In the genomic region with DNA sequence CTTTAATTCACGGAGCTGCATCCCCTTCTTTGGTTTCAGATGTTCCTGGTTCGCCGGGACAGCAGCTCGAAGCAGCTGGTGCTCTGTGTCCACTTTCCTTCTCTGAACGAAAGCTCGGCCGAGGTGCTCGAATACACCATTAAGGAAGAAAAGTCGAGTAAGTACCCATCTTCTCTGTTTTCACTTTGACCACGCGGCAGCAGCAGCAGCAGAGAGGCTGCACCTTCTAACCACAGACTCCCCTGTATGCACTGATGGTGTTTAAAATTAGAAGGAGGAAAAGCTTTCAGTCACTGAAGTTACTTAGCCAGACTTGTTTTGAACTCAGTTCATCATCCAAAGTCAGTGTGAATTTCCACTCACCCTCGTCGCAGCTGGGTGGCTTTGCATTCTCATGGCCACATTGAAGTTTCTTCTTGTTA, we compare ENCODE assay signal across 9 cellular contexts.
DNase-seq lines count a peak whose midpoint lies in the region; ATAC-seq, FAIRE-seq and TF ChIP-seq lines count a peak whose summit lies in the region.
"Had no signal": no experiment of that assay in that cellular context is flagged by ENCODE, and none has a peak within 500 bp of the region (broad histone marks: within the 10 kb centered on the region; RNA-seq: fewer than 3 reads in every experiment).

No MANE protein-coding gene starts in this region.

- no peaks in the 10 kb centered on the region for H3K27me3 ChIP-seq in CD4-positive, CD25-positive, alpha-beta regulatory T cell (ENCODE audit: control insufficient read depth, insufficient read depth, low read length)
- H3K27me3 ChIP-seq in pancreas (no peaks in the 10 kb centered on the region), stomach (no peaks in the 10 kb centered on the region)

- no peaks in the 10 kb centered on the region for H3K9me3 Mint-ChIP-seq in CD4-positive, CD25-positive, alpha-beta regulatory T cell
- H3K9me3 Mint-ChIP-seq in activated CD4-positive, alpha-beta memory T cell treated with anti-CD3 and anti-CD28 coated beads, Interleukin-2, amount 10 ng/mL, durations not matched to agents 7 days and 5 days = no peaks in the 10 kb centered on the region

- H3K9me3 ChIP-seq in CD4-positive, CD25-positive, alpha-beta regulatory T cell (ENCODE audit: control insufficient read depth in 2 of 2, low read length in 2 of 2) = no peaks in the 10 kb centered on the region
- H3K9me3 ChIP-seq in pancreas = no peaks in the 10 kb centered on the region
- no peaks in the 10 kb centered on the region for H3K9me3 ChIP-seq in stomach

- no peak for TF ChIP-seq CTCF in pancreas (IDR thresholded peaks at IDR 0.05)
- TF ChIP-seq CTCF in stomach (IDR thresholded peaks at IDR 0.05) = no peak

- H3K4me1 Mint-ChIP-seq in CD4-positive, CD25-positive, alpha-beta regulatory T cell = peaks cover 6 to 40% (median 28%) of the 10 kb centered on the region in 4 donors
- peaks cover 43% of the 10 kb centered on the region for H3K4me1 Mint-ChIP-seq in activated CD4-positive, alpha-beta memory T cell treated with anti-CD3 and anti-CD28 coated beads, Interleukin-2, amount 10 ng/mL, durations not matched to agents 7 days and 5 days

- peak overlapping the region; percentile 67 for H3K4me3 ChIP-seq in CD4-positive, CD25-positive, alpha-beta regulatory T cell (ENCODE audit: low read depth, low read length)
- H3K4me3 ChIP-seq in pancreas (no peak overlapping the region), stomach (no peak overlapping the region)

- no peak for TF ChIP-seq POLR2A in stomach (IDR thresholded peaks at IDR 0.05)

- intact Hi-C loops in pancreas (cut with DNase I) (no loop called here), stomach (cut with DNase I; ENCODE audit: low total_unique reads) (no loop called here)

- peak in 2 of 3 donors; percentile 29 to 81 for DNase-seq in CD4-positive, CD25-positive, alpha-beta regulatory T cell
- DNase-seq in activated CD4-positive, alpha-beta memory T cell treated with anti-CD3 and anti-CD28 coated beads, Interleukin-2, amount 10 ng/mL, durations not matched to agents 7 days and 5 days = peak; percentile 53
- DNase-seq in NCI-H2227 treated with DMSO at 0.1 percent for 48 hours (lab: John Stamatoyannopoulos, UW) = no peak
- DNase-seq in 8988T = no peak
- DNase-seq in pancreas = no peak
- DNase-seq in stomach = no peak

- no peaks in the 10 kb centered on the region for H3K36me3 ChIP-seq in CD4-positive, CD25-positive, alpha-beta regulatory T cell (ENCODE audit: control insufficient read depth, insufficient read depth, low read length)
- H3K36me3 ChIP-seq in pancreas (no peaks in the 10 kb centered on the region), stomach (peaks cover 0 to 37% (median 23%) of the 10 kb centered on the region in 4 donors)

- TF ChIP-seq EP300 in stomach (IDR thresholded peaks at IDR 0.05) = no peak

- H3K27ac Mint-ChIP-seq in CD4-positive, CD25-positive, alpha-beta regulatory T cell = peak overlapping the region; percentile 79 to 90 (median 84)
- H3K27ac Mint-ChIP-seq in activated CD4-positive, alpha-beta memory T cell treated with anti-CD3 and anti-CD28 coated beads, Interleukin-2, amount 10 ng/mL, durations not matched to agents 7 days and 5 days = peak overlapping the region; percentile 71

- peak overlapping the region; percentile 15 for H3K27ac ChIP-seq in CD4-positive, CD25-positive, alpha-beta regulatory T cell (ENCODE audit: insufficient read depth, low read length, poor library complexity, severe bottlenecking)
- H3K27ac ChIP-seq in pancreas = no peak overlapping the region
- H3K27ac ChIP-seq in stomach = peak overlapping the region in 2 of 5 donors; percentile 12 to 36

- CTCF ChIA-PET in activated CD4-positive, alpha-beta memory T cell treated with anti-CD3 and anti-CD28 coated beads, Interleukin-2, amount 10 ng/mL, durations not matched to agents 7 days and 5 days (lab: Charles Lee) = interaction anchor here (0.6 to 3.0 kb wide), 10 partner anchors 9 to 104 kb away, joined by 3 to 17 read pairs (median 4); no protein-coding TSS in a partner anchor

- peak; percentile 76 to 81 for ATAC-seq in CD4-positive, CD25-positive, alpha-beta regulatory T cell (ENCODE audit: low read depth in 2 of 2)
- ATAC-seq in GM19043 (IDR thresholded peaks at IDR 0.05; ENCODE audit: low read depth, unreplicated experiment) (peak; percentile 87), HG02973 (IDR thresholded peaks at IDR 0.05; ENCODE audit: unreplicated experiment) (peak; percentile 64), pancreas (no peak)

- H3K4me3 Mint-ChIP-seq in CD4-positive, CD25-positive, alpha-beta regulatory T cell = peak overlapping the region; percentile 19 to 84 (median 78)
- H3K4me3 Mint-ChIP-seq in activated CD4-positive, alpha-beta memory T cell treated with anti-CD3 and anti-CD28 coated beads, Interleukin-2, amount 10 ng/mL, durations not matched to agents 7 days and 5 days = peak overlapping the region; percentile 33
- H3K4me3 Mint-ChIP-seq: CD14-positive monocyte had no signal

- H3K27me3 Mint-ChIP-seq in CD4-positive, CD25-positive, alpha-beta regulatory T cell = no peaks in the 10 kb centered on the region
- peaks cover 26% of the 10 kb centered on the region for H3K27me3 Mint-ChIP-seq in activated CD4-positive, alpha-beta memory T cell treated with anti-CD3 and anti-CD28 coated beads, Interleukin-2, amount 10 ng/mL, durations not matched to agents 7 days and 5 days

- POLR2A ChIA-PET in activated CD4-positive, alpha-beta memory T cell treated with anti-CD3 and anti-CD28 coated beads, Interleukin-2, amount 10 ng/mL, durations not matched to agents 7 days and 5 days (lab: Charles Lee) = interaction anchor here (0.7 to 3.0 kb wide), 7 partner anchors 9 to 74 kb away, joined by 3 to 25 read pairs (median 7); no protein-coding TSS in a partner anchor

- H3K36me3 Mint-ChIP-seq in CD4-positive, CD25-positive, alpha-beta regulatory T cell = no peaks in the 10 kb centered on the region
- peaks cover 10% of the 10 kb centered on the region for H3K36me3 Mint-ChIP-seq in activated CD4-positive, alpha-beta memory T cell treated with anti-CD3 and anti-CD28 coated beads, Interleukin-2, amount 10 ng/mL, durations not matched to agents 7 days and 5 days (ENCODE audit: low read depth)

- FAIRE-seq in pancreas (lab: Jason Lieb, UNC) = no peak

- peaks cover 20% of the 10 kb centered on the region for H3K4me1 ChIP-seq in CD4-positive, CD25-positive, alpha-beta regulatory T cell (ENCODE audit: control insufficient read depth, insufficient read depth, low read length, poor library complexity, severe bottlenecking)
- H3K4me1 ChIP-seq in pancreas (no peaks in the 10 kb centered on the region), stomach (no peaks in the 10 kb centered on the region)

- WGBS in pancreas, 2 donors = 70 to 84% methylated on average over 13 of the region's 13 CpGs
- 80 to 88% (median 80%) methylated on average over 13 of the region's 13 CpGs for WGBS in stomach, 5 donors

Comparison
In these comparisons a context has a peak if more than half of its experiments do, and no peak if none do; other contexts are left out.
1. ATAC-seq: peak in CD4-positive, CD25-positive, alpha-beta regulatory T cell (2 of 2), GM19043 (single experiment) and HG02973 (single experiment); none in pancreas (0 of 4).
2. DNase-seq: peak in CD4-positive, CD25-positive, alpha-beta regulatory T cell (2 of 3) and activated CD4-positive, alpha-beta memory T cell treated with anti-CD3 and anti-CD28 coated beads, Interleukin-2, amount 10 ng/mL, durations not matched to agents 7 days and 5 days (single experiment); none in NCI-H2227 treated with DMSO at 0.1 percent for 48 hours (single experiment), 8988T (single experiment), pancreas (0 of 6) and stomach (single experiment).